Comparison of ENCODE assay signal across 13 cellular contexts in genomic region chr14:24816011-24816928, GRCh38.
A peak's percentile ranks its signal among the peaks of the same experiment; 100 is the strongest.
DNase-seq lines count a peak whose midpoint lies in the region; ATAC-seq, FAIRE-seq and TF ChIP-seq lines count a peak whose summit lies in the region.
"Had no signal": no experiment of that assay in that cellular context is flagged by ENCODE, and none has a peak within 500 bp of the region (broad histone marks: within the 10 kb centered on the region; RNA-seq: fewer than 3 reads in every experiment).

No MANE protein-coding gene starts in this region.

- no peak for TF ChIP-seq POLR2A in prostate gland (IDR thresholded peaks at IDR 0.05)

- H3K4me1 ChIP-seq in colonic mucosa (peaks cover 17% of the 10 kb centered on the region), hepatocyte (ENCODE audit: insufficient read depth) (peaks cover 53% of the 10 kb centered on the region), prostate gland (replicated peaks) (peaks cover 32% of the 10 kb centered on the region)
- H3K4me1 ChIP-seq in CD4-positive, alpha-beta memory T cell (ENCODE audit: insufficient read depth, low read length), result no peaks in the 10 kb centered on the region
- H3K4me1 ChIP-seq: BLaER1 treated with 17β-estradiol and CSF1 and Interleukin-3, amounts not matched to agents 10 nM and 100 nM had no signal

- no peaks in the 10 kb centered on the region for H4K20me1 ChIP-seq in hepatocyte (ENCODE audit: insufficient read depth, poor library complexity, severe bottlenecking)
- H4K20me1 ChIP-seq: BLaER1 treated with 17β-estradiol and CSF1 and Interleukin-3, amounts not matched to agents 10 nM and 100 nM had no signal

- H3K9me2 ChIP-seq in hepatocyte (replicated peaks; ENCODE audit: insufficient read depth), result no peaks in the 10 kb centered on the region

- no peak for TF ChIP-seq CTCF in colonic mucosa (IDR thresholded peaks at IDR 0.05)
- TF ChIP-seq CTCF in hepatocyte (IDR thresholded peaks at IDR 0.05; ENCODE audit: poor library complexity), result no peak
- no peak for TF ChIP-seq CTCF in prostate gland (IDR thresholded peaks at IDR 0.05)
- no peak for TF ChIP-seq CTCF in D721Med (IDR thresholded peaks at IDR 0.05; ENCODE audit: insufficient read depth, missing control alignments)

- no peak for ATAC-seq in GM21529 (IDR thresholded peaks at IDR 0.05; ENCODE audit: unreplicated experiment)

- H3K27ac ChIP-seq in colonic mucosa (peak overlapping the region; percentile 92), hepatocyte (peak overlapping the region; percentile 91), prostate gland (peak overlapping the region; percentile 21 to 56)
- H3K27ac ChIP-seq in CD4-positive, alpha-beta memory T cell (ENCODE audit: low read depth, low read length), result no peak overlapping the region
- H3K27ac ChIP-seq: BLaER1 treated with 17β-estradiol and CSF1 and Interleukin-3, amounts not matched to agents 10 nM and 100 nM had no signal

- DNase-seq in HTR-8/SVneo (ENCODE audit: insufficient read length, low spot score), result no peak
- DNase-seq in colonic mucosa, result peak; percentile 70
- peak; percentile 67 for DNase-seq in hepatocyte (ENCODE audit: low spot score)
- no peak for DNase-seq in prostate gland (ENCODE audit: low spot score)
- no peak for DNase-seq in CD4-positive, alpha-beta memory T cell
- DNase-seq in D721Med (ENCODE audit: insufficient read length, low spot score), result no peak
- DNase-seq in foreskin melanocyte, result no peak
- DNase-seq: activated CD4-positive, alpha-beta T cell treated with anti-CD3 and anti-CD28 coated beads for 4 hours; hypothalamus; stimulated activated naive CD4-positive, alpha-beta T cell had no signal

- H3K4me2 ChIP-seq in hepatocyte, result peak overlapping the region; percentile 54
- H3K4me2 ChIP-seq: BLaER1 treated with 17β-estradiol and CSF1 and Interleukin-3, amounts not matched to agents 10 nM and 100 nM had no signal

- no peaks in the 10 kb centered on the region for H3K27me3 ChIP-seq in colonic mucosa
- no peaks in the 10 kb centered on the region for H3K27me3 ChIP-seq in hepatocyte
- H3K27me3 ChIP-seq in prostate gland (replicated peaks; ENCODE audit: insufficient read depth), result no peaks in the 10 kb centered on the region
- no peaks in the 10 kb centered on the region for H3K27me3 ChIP-seq in CD4-positive, alpha-beta memory T cell (ENCODE audit: insufficient read depth, low read length)
- H3K27me3 ChIP-seq: BLaER1 treated with 17β-estradiol and CSF1 and Interleukin-3, amounts not matched to agents 10 nM and 100 nM had no signal

- no peaks in the 10 kb centered on the region for H3K4me1 Mint-ChIP-seq in CD4-positive, alpha-beta memory T cell

- H3K9me3 ChIP-seq in colonic mucosa (no peaks in the 10 kb centered on the region), hepatocyte (ENCODE audit: low read depth) (no peaks in the 10 kb centered on the region), prostate gland (no peaks in the 10 kb centered on the region)
- no peaks in the 10 kb centered on the region for H3K9me3 ChIP-seq in CD4-positive, alpha-beta memory T cell (ENCODE audit: control insufficient read depth in 1 of 2, low read length in 2 of 2)
- H3K9me3 ChIP-seq: BLaER1 treated with 17β-estradiol and CSF1 and Interleukin-3, amounts not matched to agents 10 nM and 100 nM had no signal

- H3K79me2 ChIP-seq in hepatocyte, result peaks cover 3% of the 10 kb centered on the region

- no peak overlapping the region for H3K27ac Mint-ChIP-seq in CD4-positive, alpha-beta memory T cell

- peak overlapping the region in 1 of 2 donors; percentile 52 for H3K9ac ChIP-seq in colonic mucosa (ENCODE audit: low read depth in 2 of 2, low read length in 2 of 2)
- H3K9ac ChIP-seq: BLaER1 treated with 17β-estradiol and CSF1 and Interleukin-3, amounts not matched to agents 10 nM and 100 nM had no signal

- POLR2A ChIA-PET in CD4-positive, alpha-beta memory T cell (lab: Charles Lee; ENCODE audit: partially characterized antibody), result no interaction called here

- H3K9me3 Mint-ChIP-seq in CD4-positive, alpha-beta memory T cell, result no peaks in the 10 kb centered on the region

- 48% methylated on average over 5 of the region's 5 CpGs for WGBS in hepatocyte (ENCODE audit: low lambda C conversion rate, missing lambda C conversion rate)
- 33% methylated on average over 5 of the region's 5 CpGs for WGBS in prostate gland

- H3K36me3 ChIP-seq in colonic mucosa (no peaks in the 10 kb centered on the region), hepatocyte (replicated peaks; ENCODE audit: insufficient read depth, low read depth) (no peaks in the 10 kb centered on the region), prostate gland (no peaks in the 10 kb centered on the region)
- no peaks in the 10 kb centered on the region for H3K36me3 ChIP-seq in CD4-positive, alpha-beta memory T cell (ENCODE audit: insufficient read depth, low read length)
- H3K36me3 ChIP-seq: BLaER1 treated with 17β-estradiol and CSF1 and Interleukin-3, amounts not matched to agents 10 nM and 100 nM had no signal

- CTCF ChIA-PET in CD4-positive, alpha-beta memory T cell (lab: Charles Lee; ENCODE audit: partially characterized antibody), result no interaction called here

- no peak overlapping the region for H3K4me3 Mint-ChIP-seq in CD4-positive, alpha-beta memory T cell

- no peaks in the 10 kb centered on the region for H3K36me3 Mint-ChIP-seq in CD4-positive, alpha-beta memory T cell

- peaks cover 16 to 20% of the 10 kb centered on the region in 2 donors for H3K27me3 Mint-ChIP-seq in CD4-positive, alpha-beta memory T cell

- no peak overlapping the region for H3K4me3 ChIP-seq in colonic mucosa
- no peak overlapping the region for H3K4me3 ChIP-seq in hepatocyte
- H3K4me3 ChIP-seq in prostate gland, result no peak overlapping the region
- no peak overlapping the region for H3K4me3 ChIP-seq in CD4-positive, alpha-beta memory T cell (ENCODE audit: low read length in 2 of 2)
- H3K4me3 ChIP-seq: BLaER1 treated with 17β-estradiol and CSF1 and Interleukin-3, amounts not matched to agents 10 nM and 100 nM had no signal

- H2AFZ ChIP-seq in hepatocyte, result no peak overlapping the region

- FAIRE-seq in HTR-8/SVneo (lab: Jason Lieb, UNC) (peak; percentile 52), D721Med (lab: Jason Lieb, UNC) (no peak)
- FAIRE-seq: GM18507 had no signal

- intact Hi-C loops in colonic mucosa (cut with DNase I), result no loop called here
- intact Hi-C loops in prostate gland (cut with DNase I), result loop anchor here (5.0 kb wide), 1 partner anchor 226 kb away; no protein-coding TSS in a partner anchor
- intact Hi-C loops in CD4-positive, alpha-beta memory T cell (cut with micrococcal nuclease), result no loop called here

Comparison
In these comparisons a context has a peak if more than half of its experiments do, and no peak if none do; other contexts are left out.
1. DNase-seq: peak in colonic mucosa (single experiment) and hepatocyte (single experiment); none in HTR-8/SVneo (single experiment), prostate gland (single experiment), CD4-positive, alpha-beta memory T cell (0 of 5), D721Med (single experiment) and foreskin melanocyte (single experiment).